ENCODE assay signal across 8 cellular contexts in genomic region chrX:96683997-96684338, GRCh38. TPM values are rescaled to one million over a fixed set of nuclear protein-coding genes. Genes with fewer than 3 reads are reported as not detected.
DNase-seq lines count a peak whose midpoint lies in the region.

No MANE protein-coding gene starts in this region.

- WGBS in esophagus, 2 donors = 16 to 27% methylated on average over 8 of the region's 8 CpGs

- H3K27ac Mint-ChIP-seq in activated naive CD4-positive, alpha-beta T cell treated with anti-CD3 and anti-CD28 coated beads, Interleukin-2, amount 50 U/mL, for 24 hours = no peak overlapping the region

- H3K4me1 Mint-ChIP-seq in activated naive CD4-positive, alpha-beta T cell treated with anti-CD3 and anti-CD28 coated beads, Interleukin-2, amount 50 U/mL, for 24 hours = peaks cover 32% of the 10 kb centered on the region

- no peaks in the 10 kb centered on the region for H3K9me3 Mint-ChIP-seq in activated naive CD4-positive, alpha-beta T cell treated with anti-CD3 and anti-CD28 coated beads, Interleukin-2, amount 50 U/mL, for 24 hours

- H3K36me3 Mint-ChIP-seq in activated naive CD4-positive, alpha-beta T cell treated with anti-CD3 and anti-CD28 coated beads, Interleukin-2, amount 50 U/mL, for 24 hours = no peaks in the 10 kb centered on the region

- no peaks in the 10 kb centered on the region for H3K27me3 ChIP-seq in esophagus (ENCODE audit: control insufficient read depth in 1 of 2, insufficient read depth in 2 of 2, low read length in 2 of 2)

- peak overlapping the region; percentile 58 to 59 for H3K4me3 ChIP-seq in esophagus (ENCODE audit: low read depth in 1 of 2, low read length in 2 of 2)
- H3K4me3 ChIP-seq in skin epidermis = peak overlapping the region; percentile 55 to 71 (median 63)

- DNase-seq in activated naive CD4-positive, alpha-beta T cell treated with anti-CD3 and anti-CD28 coated beads, Interleukin-2, amount 50 U/mL, for 16 hours = no peak
- peak; percentile 79 for DNase-seq in NCI-H2107 treated with DMSO at 0.1 percent for 48 hours (lab: John Stamatoyannopoulos, UW; ENCODE audit: unreplicated experiment)
- no peak for DNase-seq in SHP77 (lab: John Stamatoyannopoulos, UW)
- DNase-seq in EL = no peak
- no peak for DNase-seq in inferior parietal cortex (ENCODE audit: extremely low spot score)

- H3K4me1 ChIP-seq in esophagus (ENCODE audit: control insufficient read depth in 2 of 2, insufficient read depth in 2 of 2, low read length in 1 of 2) = no peaks in the 10 kb centered on the region

- peak overlapping the region; percentile 94 for H3K4me3 Mint-ChIP-seq in activated naive CD4-positive, alpha-beta T cell treated with anti-CD3 and anti-CD28 coated beads, Interleukin-2, amount 50 U/mL, for 24 hours

- H3K36me3 ChIP-seq in esophagus (ENCODE audit: control insufficient read depth in 2 of 2, insufficient read depth in 2 of 2, low read length in 1 of 2) = no peaks in the 10 kb centered on the region

- H3K27ac ChIP-seq in esophagus (ENCODE audit: low read depth in 2 of 2, low read length in 1 of 2) = peak overlapping the region; percentile 39 to 75
- H3K27ac ChIP-seq in skin epidermis = peak overlapping the region in 7 of 21 experiments; percentile 79 to 92 (median 85)

- no peaks in the 10 kb centered on the region for H3K9me3 ChIP-seq in esophagus (ENCODE audit: control insufficient read depth in 2 of 2, insufficient read depth in 1 of 2, low read depth in 1 of 2, low read length in 1 of 2)

- no peaks in the 10 kb centered on the region for H3K27me3 Mint-ChIP-seq in activated naive CD4-positive, alpha-beta T cell treated with anti-CD3 and anti-CD28 coated beads, Interleukin-2, amount 50 U/mL, for 24 hours

RNA-seq across cellular contexts. Expression of gene DIAPH2, which starts 0.7 kb away (rescaled TPM):
- 1 to 10 TPM; 3.6 to 4.5 TPM for polyA plus RNA-seq in esophagus
